In genomic region chr16:11370084-11370931, GRCh38 we compare ENCODE assay signal across 11 cellular contexts. TPM values are rescaled to one million over a fixed set of nuclear protein-coding genes. Genes with fewer than 3 reads are reported as not detected.
DNase-seq lines count a peak whose midpoint lies in the region; ATAC-seq and TF ChIP-seq lines count a peak whose summit lies in the region.
"Had no signal": no experiment of that assay in that cellular context is flagged by ENCODE, and none has a peak within 500 bp of the region (broad histone marks: within the 10 kb centered on the region; RNA-seq: fewer than 3 reads in every experiment).

No MANE protein-coding gene starts in this region.

- H3K9me3 ChIP-seq in neutrophil, result no peaks in the 10 kb centered on the region

- H3K4me3 Mint-ChIP-seq in activated CD4-positive, alpha-beta memory T cell treated with anti-CD3 and anti-CD28 coated beads, Interleukin-2, amount 10 ng/mL, durations not matched to agents 7 days and 5 days, result no peak overlapping the region
- H3K4me3 Mint-ChIP-seq: brain, immature natural killer cell, T-cell had no signal

- ATAC-seq in GM18858 (IDR thresholded peaks at IDR 0.05; ENCODE audit: unreplicated experiment), result peak; percentile 57
- peak; percentile 45 for ATAC-seq in HG03066 (IDR thresholded peaks at IDR 0.05; ENCODE audit: low read depth, unreplicated experiment)
- no peak for ATAC-seq in GM19452 (IDR thresholded peaks at IDR 0.05; ENCODE audit: unreplicated experiment)
- no peak for ATAC-seq in HG02938 (IDR thresholded peaks at IDR 0.05; ENCODE audit: unreplicated experiment)

- POLR2A ChIA-PET in activated CD4-positive, alpha-beta memory T cell treated with anti-CD3 and anti-CD28 coated beads, Interleukin-2, amount 10 ng/mL, durations not matched to agents 7 days and 5 days (lab: Charles Lee), result interaction anchor here (2.7 to 3.3 kb wide), 2 partner anchors 115 to 406 kb away, joined by 9 to 21 read pairs; partner anchors contain the start of gene SOCS1

- CTCF ChIA-PET in activated CD4-positive, alpha-beta memory T cell treated with anti-CD3 and anti-CD28 coated beads, Interleukin-2, amount 10 ng/mL, durations not matched to agents 7 days and 5 days (lab: Charles Lee), result interaction anchor here (0.6 to 2.3 kb wide), 15 partner anchors 9 to 577 kb away, joined by 3 to 10 read pairs (median 4); no protein-coding TSS in a partner anchor

- TF ChIP-seq CTCF in neutrophil (IDR thresholded peaks at IDR 0.05), result no peak

- peaks cover 8% of the 10 kb centered on the region for H3K4me1 Mint-ChIP-seq in activated CD4-positive, alpha-beta memory T cell treated with anti-CD3 and anti-CD28 coated beads, Interleukin-2, amount 10 ng/mL, durations not matched to agents 7 days and 5 days
- H3K4me1 Mint-ChIP-seq: immature natural killer cell had no signal

- peak overlapping the region; percentile 25 for H3K27ac ChIP-seq in neutrophil

- H3K27me3 ChIP-seq in neutrophil, result peaks cover 2% of the 10 kb centered on the region

- no peaks in the 10 kb centered on the region for H3K9me3 Mint-ChIP-seq in activated CD4-positive, alpha-beta memory T cell treated with anti-CD3 and anti-CD28 coated beads, Interleukin-2, amount 10 ng/mL, durations not matched to agents 7 days and 5 days
- H3K9me3 Mint-ChIP-seq: immature natural killer cell, T-cell had no signal

- no peak for DNase-seq in activated CD4-positive, alpha-beta memory T cell treated with anti-CD3 and anti-CD28 coated beads, Interleukin-2, amount 10 ng/mL, durations not matched to agents 7 days and 5 days
- DNase-seq in NCI-H187 (lab: John Stamatoyannopoulos, UW), result no peak
- DNase-seq in hypothalamus (lab: John Stamatoyannopoulos, UW), result no peak
- DNase-seq: immature natural killer cell had no signal

- H3K36me3 ChIP-seq in neutrophil, result no peaks in the 10 kb centered on the region

- no peak overlapping the region for H3K4me3 ChIP-seq in neutrophil (ENCODE audit: low read depth in 1 of 2, low read length in 1 of 2)

- no peaks in the 10 kb centered on the region for H3K36me3 Mint-ChIP-seq in activated CD4-positive, alpha-beta memory T cell treated with anti-CD3 and anti-CD28 coated beads, Interleukin-2, amount 10 ng/mL, durations not matched to agents 7 days and 5 days (ENCODE audit: low read depth)
- H3K36me3 Mint-ChIP-seq: brain, T-cell had no signal

- H3K27me3 Mint-ChIP-seq in activated CD4-positive, alpha-beta memory T cell treated with anti-CD3 and anti-CD28 coated beads, Interleukin-2, amount 10 ng/mL, durations not matched to agents 7 days and 5 days, result peaks cover 9% of the 10 kb centered on the region
- H3K27me3 Mint-ChIP-seq: T-cell had no signal

- H3K4me1 ChIP-seq in neutrophil (ENCODE audit: control insufficient read depth in 1 of 2, insufficient read depth in 1 of 2, low read depth in 1 of 2, low read length in 1 of 2), result peaks cover 13 to 14% of the 10 kb centered on the region in 2 experiments

- H3K27ac Mint-ChIP-seq in activated CD4-positive, alpha-beta memory T cell treated with anti-CD3 and anti-CD28 coated beads, Interleukin-2, amount 10 ng/mL, durations not matched to agents 7 days and 5 days, result peak overlapping the region; percentile 9
- H3K27ac Mint-ChIP-seq: T-cell had no signal

RNA-seq across cellular contexts. Expression of gene RMI2, which starts 25.0 kb away (rescaled TPM):
- 10 to 100 TPM; 45.9 to 46.6 TPM for total RNA-seq in activated CD4-positive, alpha-beta memory T cell treated with anti-CD3 and anti-CD28 coated beads, Interleukin-2, amount 10 ng/mL, durations not matched to agents 7 days and 5 days

Comparison
In these comparisons a context has a peak if more than half of its experiments do, and no peak if none do; other contexts are left out.
1. ATAC-seq: peak in GM18858 (single experiment) and HG03066 (single experiment); none in GM19452 (single experiment) and HG02938 (single experiment).